Comparison of ENCODE assay signal across 8 cellular contexts in the genomic region with DNA sequence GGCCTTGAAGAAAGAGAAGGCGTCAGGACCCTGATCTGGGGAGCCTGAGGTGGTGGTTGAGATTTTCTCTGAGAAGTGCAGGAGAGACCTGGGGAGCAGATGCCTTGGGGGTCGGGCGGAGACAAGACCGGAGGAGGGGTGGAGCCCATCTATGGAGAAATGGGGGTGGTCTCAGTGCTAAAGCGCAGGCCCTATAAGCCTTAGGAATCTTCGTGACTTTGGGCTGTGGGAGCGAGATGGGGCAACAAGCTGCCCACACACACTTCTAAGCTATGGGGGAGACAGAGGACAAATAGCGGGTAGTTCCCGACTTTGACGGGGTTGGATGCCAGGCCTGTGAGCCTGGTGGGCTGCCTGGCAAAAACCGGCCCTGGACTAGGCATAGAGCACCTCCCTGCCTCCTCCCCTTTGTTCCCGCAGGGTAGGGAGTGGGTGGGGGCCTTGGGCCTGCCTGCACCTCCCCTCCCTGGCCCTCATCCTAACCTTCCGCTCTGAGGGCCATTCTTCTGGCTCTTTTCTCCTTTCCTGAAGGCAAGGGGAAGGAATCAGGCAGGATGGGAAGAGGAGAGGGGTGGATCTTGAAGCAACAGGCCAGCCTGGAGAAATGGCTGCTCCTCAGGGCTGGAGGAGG. TPM values are rescaled to one million over a fixed set of nuclear protein-coding genes. Genes with fewer than 3 reads are reported as not detected.
DNase-seq lines count a peak whose midpoint lies in the region; ATAC-seq and TF ChIP-seq lines count a peak whose summit lies in the region.

No MANE protein-coding gene starts in this region.

- no peaks in the 10 kb centered on the region for H3K27me3 Mint-ChIP-seq in naive thymus-derived CD8-positive, alpha-beta T cell

- peaks cover 10% of the 10 kb centered on the region; the same call in 1 of the 2 replicates for H3K79me2 ChIP-seq in SU-DHL-6 (ENCODE audit: insufficient read depth, low read length)

- H3K9me2 ChIP-seq in SU-DHL-6 (replicated peaks; ENCODE audit: insufficient read depth, low read length) = no peaks in the 10 kb centered on the region

- H3K4me2 ChIP-seq in SU-DHL-6 (ENCODE audit: low read depth, low read length, poor library complexity, severe bottlenecking) = peak overlapping the region; percentile 76

- H3K9ac ChIP-seq in SU-DHL-6 (ENCODE audit: low read length) = peak overlapping the region; percentile 94

- no peak for ATAC-seq in naive thymus-derived CD8-positive, alpha-beta T cell
- no peak for ATAC-seq in HG03521 (IDR thresholded peaks at IDR 0.05; ENCODE audit: unreplicated experiment)

- peak overlapping the region; percentile 88 to 99 (median 94) for H3K4me3 Mint-ChIP-seq in naive thymus-derived CD8-positive, alpha-beta T cell

- TF ChIP-seq CTCF in SU-DHL-6 (IDR thresholded peaks at IDR 0.05; ENCODE audit: insufficient read depth, low read length, poor library complexity, severe bottlenecking) = no peak

- peaks cover 3% of the 10 kb centered on the region; the same call in 1 of the 2 replicates for H3K36me3 ChIP-seq in SU-DHL-6 (ENCODE audit: low read length)
- H3K36me3 ChIP-seq in esophagus (ENCODE audit: control insufficient read depth in 2 of 2, insufficient read depth in 2 of 2, low read length in 1 of 2) = peaks cover 10 to 16% of the 10 kb centered on the region in 2 donors

- H3K9me3 Mint-ChIP-seq in naive thymus-derived CD8-positive, alpha-beta T cell = no peaks in the 10 kb centered on the region

- peak; percentile 37 for DNase-seq in DMS 273 (lab: John Stamatoyannopoulos, UW; ENCODE audit: unreplicated experiment)
- no peak for DNase-seq in DMS 273 treated with DMSO at 0.1 percent for 48 hours (lab: John Stamatoyannopoulos, UW)
- DNase-seq in naive thymus-derived CD8-positive, alpha-beta T cell = peak in 4 of 10 donors; percentile 13 to 65 (median 16)
- DNase-seq in GDM1 (lab: John Stamatoyannopoulos, UW) = no peak
- no peak for DNase-seq in NCI-H2081 treated with DMSO at 0.1 percent for 48 hours (lab: John Stamatoyannopoulos, UW)

- peak overlapping the region; percentile 93 for H3K4me3 ChIP-seq in SU-DHL-6 (ENCODE audit: insufficient read depth, low read length, poor library complexity, severe bottlenecking)
- H3K4me3 ChIP-seq in esophagus (ENCODE audit: low read depth in 1 of 2, low read length in 2 of 2) = peak overlapping the region; percentile 70 to 77

- peaks cover 0 to 38% (median 10%) of the 10 kb centered on the region in 3 donors for H3K36me3 Mint-ChIP-seq in naive thymus-derived CD8-positive, alpha-beta T cell

- H3K4me1 Mint-ChIP-seq in naive thymus-derived CD8-positive, alpha-beta T cell = peaks cover 19 to 55% (median 40%) of the 10 kb centered on the region in 4 donors

- H3K27me3 ChIP-seq in SU-DHL-6 (ENCODE audit: low read length) = no peaks in the 10 kb centered on the region
- no peaks in the 10 kb centered on the region for H3K27me3 ChIP-seq in esophagus (ENCODE audit: control insufficient read depth in 1 of 2, insufficient read depth in 2 of 2, low read length in 2 of 2)

- peak overlapping the region; percentile 92 for H2AFZ ChIP-seq in SU-DHL-6 (ENCODE audit: low read depth, low read length, severe bottlenecking)

- POLR2A ChIA-PET in naive thymus-derived CD8-positive, alpha-beta T cell (lab: Charles Lee) = interaction anchor here (1.3 to 2.0 kb wide), 4 partner anchors 8 to 80 kb away, joined by 3 to 7 read pairs (median 6); a partner anchor contains a TSS

- 10 to 13% methylated on average over 12 to 13 of the region's 13 CpGs for WGBS in esophagus, 2 donors

- H4K20me1 ChIP-seq in SU-DHL-6 (ENCODE audit: low read depth, low read length) = no peaks in the 10 kb centered on the region

- H3F3A ChIP-seq in SU-DHL-6 (ENCODE audit: insufficient read depth) = peaks cover 10% of the 10 kb centered on the region; the same call in 1 of the 2 replicates

- peaks cover 3 to 26% of the 10 kb centered on the region in 2 donors for H3K4me1 ChIP-seq in esophagus (ENCODE audit: control insufficient read depth in 2 of 2, insufficient read depth in 2 of 2, low read length in 1 of 2)

- H3K27ac ChIP-seq in SU-DHL-6 (ENCODE audit: low read depth, low read length) = peak overlapping the region; percentile 70
- H3K27ac ChIP-seq in esophagus (ENCODE audit: low read depth in 2 of 2, low read length in 1 of 2) = peak overlapping the region; percentile 77 to 90

- H3K9me3 ChIP-seq in SU-DHL-6 (ENCODE audit: insufficient read depth, low read length) (no peaks in the 10 kb centered on the region), esophagus (ENCODE audit: control insufficient read depth in 2 of 2, insufficient read depth in 1 of 2, low read depth in 1 of 2, low read length in 1 of 2) (no peaks in the 10 kb centered on the region)

- peak overlapping the region; percentile 95 to 100 (median 98) for H3K27ac Mint-ChIP-seq in naive thymus-derived CD8-positive, alpha-beta T cell

RNA-seq across cellular contexts. Expression of a gene that starts 0.9 kb away (rescaled TPM):
- polyA plus RNA-seq in esophagus = 10 to 100 TPM; 32.2 to 59.6 TPM
- 100 to 1,000 TPM; 180 to 191 TPM for total RNA-seq in naive thymus-derived CD8-positive, alpha-beta T cell
- polyA plus RNA-seq in naive thymus-derived CD8-positive, alpha-beta T cell = 10 to 100 TPM; 17.8 to 30.1 (median 20.4) TPM

RNA-seq across cellular contexts. Expression of a gene that starts 2.4 kb away (rescaled TPM):
- polyA plus RNA-seq in esophagus = 1 to 10 TPM; 1.3 to 2.0 TPM
- 1 to 10 TPM; 7.1 to 7.8 TPM for total RNA-seq in naive thymus-derived CD8-positive, alpha-beta T cell
- 1 to 10 TPM in 1 of 3 donors, under 1 TPM in 2; 0.60 to 1.4 (median 0.90) TPM for polyA plus RNA-seq in naive thymus-derived CD8-positive, alpha-beta T cell

RNA-seq across cellular contexts. Expression of a gene that starts 11.4 kb away (rescaled TPM):
- 1 to 10 TPM; 1.3 to 1.7 TPM for polyA plus RNA-seq in esophagus
- total RNA-seq in naive thymus-derived CD8-positive, alpha-beta T cell = not detected
- not detected for polyA plus RNA-seq in naive thymus-derived CD8-positive, alpha-beta T cell

RNA-seq across cellular contexts. Expression of a gene that starts 38.9 kb away (rescaled TPM):
- polyA plus RNA-seq in esophagus = 10 to 100 TPM; 30.5 to 39.0 TPM
- total RNA-seq in naive thymus-derived CD8-positive, alpha-beta T cell = 1 to 10 TPM; 6.1 to 9.8 TPM
- polyA plus RNA-seq in naive thymus-derived CD8-positive, alpha-beta T cell = not detected

RNA-seq across cellular contexts. Expression of a gene that starts 45.8 kb away (rescaled TPM):
- polyA plus RNA-seq in esophagus = 1 to 10 TPM; 3.7 to 3.9 TPM
- 10 to 100 TPM; 14.2 to 18.1 TPM for total RNA-seq in naive thymus-derived CD8-positive, alpha-beta T cell
- 1 to 10 TPM; 7.1 to 9.5 (median 7.7) TPM for polyA plus RNA-seq in naive thymus-derived CD8-positive, alpha-beta T cell
